8 cellular contexts compared by ENCODE assay signal in the genomic region with DNA sequence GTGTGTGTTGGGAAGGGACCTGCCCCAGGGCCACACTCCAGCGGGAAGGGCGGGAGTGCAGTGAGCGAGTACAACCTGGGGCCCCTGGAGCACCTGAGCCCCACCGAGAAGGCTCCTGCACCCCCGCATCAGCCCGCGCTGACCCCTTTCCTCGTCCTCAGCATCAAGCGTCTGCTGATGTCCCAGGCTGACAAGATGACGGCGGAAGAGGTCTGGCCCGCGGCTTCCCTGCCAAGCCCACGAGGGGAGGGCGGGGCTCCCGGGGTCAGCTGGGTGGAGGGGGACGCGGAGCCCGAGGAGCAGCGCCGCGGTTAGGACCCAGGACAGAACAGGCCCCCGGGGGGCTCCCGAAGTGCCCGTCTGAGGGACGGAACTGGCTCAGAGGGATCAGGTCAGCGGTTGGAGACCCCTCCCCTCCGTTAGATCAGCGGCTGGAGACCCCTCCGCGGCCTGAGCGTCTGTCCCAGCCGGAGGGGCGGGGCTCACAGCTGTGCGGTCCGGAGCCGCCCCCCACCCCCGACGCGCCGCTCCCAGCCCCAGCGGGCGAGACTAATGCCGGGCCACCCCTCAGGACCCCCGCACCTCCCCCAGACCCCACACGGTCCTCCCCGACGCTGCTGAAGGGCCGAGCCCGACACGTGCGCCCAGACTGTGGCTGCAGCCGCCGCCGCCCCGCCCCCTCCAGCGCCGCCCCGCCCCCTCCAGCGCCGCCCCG. TPM values are rescaled to one million over a fixed set of nuclear protein-coding genes. Genes with fewer than 3 reads are reported as not detected.
DNase-seq lines count a peak whose midpoint lies in the region; ATAC-seq and TF ChIP-seq lines count a peak whose summit lies in the region.

No MANE protein-coding gene starts in this region.

- ATAC-seq in HG02798 (IDR thresholded peaks at IDR 0.05; ENCODE audit: poor library complexity, unreplicated experiment), result no peak

- no peaks in the 10 kb centered on the region for H3K9me3 ChIP-seq in osteoblast (ENCODE audit: low read depth, low read length)

- DNase-seq in DMS53 treated with DMSO at 0.1 percent for 48 hours (lab: John Stamatoyannopoulos, UW; ENCODE audit: unreplicated experiment), result peak; percentile 66
- DNase-seq in HuH-7 (ENCODE audit: low spot score), result peak; percentile 59
- peak; percentile 69 to 78 for DNase-seq in activated T-cell treated with anti-CD3 and anti-CD28 coated beads, Interleukin-2, amount 50 U/mL, for 48 hours
- DNase-seq in fibroblast of villous mesenchyme (ENCODE audit: low read depth), result peak; percentile 61
- peak; percentile 98 for DNase-seq in osteoblast (ENCODE audit: insufficient read length, low spot score, missing footprints)
- no peak for DNase-seq in COLO829 (ENCODE audit: low spot score)
- no peak for DNase-seq in SW480 (ENCODE audit: low spot score)

- no peaks in the 10 kb centered on the region for H3K79me2 ChIP-seq in osteoblast (ENCODE audit: insufficient read depth, low read length)

- H3K4me1 ChIP-seq in osteoblast (ENCODE audit: insufficient read depth, low read length), result peaks cover 11% of the 10 kb centered on the region

- H3K4me3 ChIP-seq in fibroblast of villous mesenchyme (ENCODE audit: low read depth, low read length) (peak overlapping the region; percentile 64), osteoblast (ENCODE audit: insufficient read depth, low read length) (peak overlapping the region; percentile 67)

- no peaks in the 10 kb centered on the region for H3K36me3 ChIP-seq in osteoblast (ENCODE audit: insufficient read depth, low read length)

- peaks cover 11% of the 10 kb centered on the region for H4K20me1 ChIP-seq in osteoblast (ENCODE audit: insufficient read depth, low read length)

- TF ChIP-seq CTCF in fibroblast of villous mesenchyme (IDR thresholded peaks at IDR 0.05; ENCODE audit: insufficient read depth, low read depth, low read length) (no peak), osteoblast (IDR thresholded peaks at IDR 0.05; ENCODE audit: extremely low read depth, low read depth, low read length) (no peak)

- peak overlapping the region; percentile 35 for H2AFZ ChIP-seq in osteoblast (ENCODE audit: low read length)

- H3K4me2 ChIP-seq in osteoblast (ENCODE audit: insufficient read depth, low read length), result peak overlapping the region; percentile 79

- no peaks in the 10 kb centered on the region for H3K27me3 ChIP-seq in osteoblast (ENCODE audit: insufficient read depth, low read length)

- H3K27ac ChIP-seq in osteoblast (ENCODE audit: low read depth, low read length), result no peak overlapping the region

RNA-seq across cellular contexts. Expression of a gene that starts 6.7 kb away (rescaled TPM):
- 9.1 and 14.2 TPM in 2 replicates for total RNA-seq in fibroblast of villous mesenchyme
- 17.7 and 22.8 TPM in 2 replicates for total RNA-seq in osteoblast

RNA-seq across cellular contexts. Expression of a gene that starts 7.0 kb away (rescaled TPM):
- total RNA-seq in fibroblast of villous mesenchyme (72.5 and 106 TPM in 2 replicates), osteoblast (60.8 and 70.4 TPM in 2 replicates)

RNA-seq across cellular contexts. Expression of a gene that starts 7.9 kb away (rescaled TPM):
- total RNA-seq in fibroblast of villous mesenchyme, result 3.9 and 7.1 TPM in 2 replicates
- 11.6 and 13.6 TPM in 2 replicates for total RNA-seq in osteoblast

RNA-seq across cellular contexts. Expression of a gene that starts 24.5 kb away (rescaled TPM):
- total RNA-seq in fibroblast of villous mesenchyme (36.7 and 40.6 TPM in 2 replicates), osteoblast (32.7 and 43.1 TPM in 2 replicates)

RNA-seq across cellular contexts. Expression of a gene that starts 55.7 kb away (rescaled TPM):
- total RNA-seq in fibroblast of villous mesenchyme (under 0.01 TPM in 1 of 2 replicates, not detected in the other), osteoblast (not detected in 2 replicates)

Comparison
In these comparisons a context has a peak if more than half of its experiments do, and no peak if none do; other contexts are left out.
1. DNase-seq: peak in DMS53 treated with DMSO at 0.1 percent for 48 hours (single experiment), HuH-7 (single experiment), activated T-cell treated with anti-CD3 and anti-CD28 coated beads, Interleukin-2, amount 50 U/mL, for 48 hours (2 of 2), fibroblast of villous mesenchyme (single experiment) and osteoblast (single experiment); none in COLO829 (single experiment) and SW480 (single experiment).